ENCODE assay signal across 10 cellular contexts in the genomic region with DNA sequence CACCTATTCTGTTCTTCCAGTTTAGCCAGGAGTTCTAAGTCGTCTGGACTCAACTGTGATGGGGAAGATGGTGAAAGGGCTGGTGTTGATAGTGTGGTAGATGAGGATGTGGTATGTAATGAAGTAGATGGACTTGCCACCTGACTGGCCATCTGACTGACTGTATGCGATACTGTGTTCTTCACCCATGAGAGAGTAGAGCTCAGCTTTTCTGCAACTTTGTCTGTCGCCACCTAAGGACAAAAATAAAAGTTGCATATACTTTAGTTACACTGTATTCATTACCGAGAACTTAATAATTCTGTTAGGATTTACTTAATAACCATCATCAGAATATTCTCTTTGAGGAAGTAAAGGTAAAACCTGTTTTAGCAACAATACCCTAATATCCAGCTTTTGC. TPM values are rescaled to one million over a fixed set of nuclear protein-coding genes. Genes with fewer than 3 reads are reported as not detected.
DNase-seq lines count a peak whose midpoint lies in the region; ATAC-seq and TF ChIP-seq lines count a peak whose summit lies in the region.
"Had no signal": no experiment of that assay in that cellular context is flagged by ENCODE, and none has a peak within 500 bp of the region (broad histone marks: within the 10 kb centered on the region; RNA-seq: fewer than 3 reads in every experiment).

No MANE protein-coding gene starts in this region.

- intact Hi-C loops in IMR-90 (cut with micrococcal nuclease) = no loop called here
- intact Hi-C loops in mammary epithelial cell (cut with micrococcal nuclease) = no loop called here
- intact Hi-C loops in CD14-positive monocyte (cut with micrococcal nuclease) = no loop called here

- H3K36me3 Mint-ChIP-seq in osteocyte (ENCODE audit: unreplicated experiment) (peaks cover 25% of the 10 kb centered on the region), CD14-positive monocyte (peaks cover 17 to 39% of the 10 kb centered on the region in 2 donors)

- H3K18ac ChIP-seq in IMR-90 (ENCODE audit: low read depth, low read length) = no peak overlapping the region

- H3K27me3 Mint-ChIP-seq in osteocyte (ENCODE audit: unreplicated experiment) (no peaks in the 10 kb centered on the region), CD14-positive monocyte (ENCODE audit: low read depth in 3 of 3) (no peaks in the 10 kb centered on the region)

- ATAC-seq in IMR-90 (ENCODE audit: low read depth) = 0 out of 2 replicates have a peak, but pooled peaks have one; percentile 44
- no peak for ATAC-seq in GM18511 (IDR thresholded peaks at IDR 0.05; ENCODE audit: unreplicated experiment)
- ATAC-seq in HG02798 (IDR thresholded peaks at IDR 0.05; ENCODE audit: poor library complexity, unreplicated experiment) = no peak
- ATAC-seq: effector memory CD8-positive, alpha-beta T cell had no signal

- H3K4me1 Mint-ChIP-seq in osteocyte (ENCODE audit: unreplicated experiment) (no peaks in the 10 kb centered on the region), CD14-positive monocyte (peaks cover 21% of the 10 kb centered on the region)

- no peak for TF ChIP-seq POLR2A in IMR-90 (IDR thresholded peaks at IDR 0.05; ENCODE audit: low read depth, low read length)

- no peak overlapping the region for H2BK20ac ChIP-seq in IMR-90 (ENCODE audit: low read depth, low read length)

- dilution Hi-C loops in IMR-90 (cut with HindIII; ENCODE audit: low sequenced_read_pairs, unreplicated experiment) (no loop called here), mammary epithelial cell (cut with HindIII; ENCODE audit: low sequenced_read_pairs) (no loop called here)

- H3K4me1 ChIP-seq in IMR-90 (ENCODE audit: control insufficient read depth, insufficient read depth, low read length) = 0 out of 2 replicates have a peak, but pooled peaks cover 1% of the 10 kb centered on the region
- no peaks in the 10 kb centered on the region for H3K4me1 ChIP-seq in mammary epithelial cell (ENCODE audit: insufficient read depth, low read length)

- no peak overlapping the region for H4K8ac ChIP-seq in IMR-90 (ENCODE audit: low read depth in 2 of 2, low read length in 2 of 2)

- H3K4ac ChIP-seq in IMR-90 (ENCODE audit: low read depth, low read length) = no peak overlapping the region

- no peak overlapping the region for H4K91ac ChIP-seq in IMR-90 (ENCODE audit: insufficient read depth, low read depth, low read length)

- H3K36me3 ChIP-seq in IMR-90 (ENCODE audit: control insufficient read depth, insufficient read depth, low read length) = peaks cover 8% of the 10 kb centered on the region
- H3K36me3 ChIP-seq in mammary epithelial cell (ENCODE audit: insufficient read depth, low read length) = peaks cover 2% of the 10 kb centered on the region

- H2BK120ac ChIP-seq in IMR-90 (ENCODE audit: low read depth, low read length) = no peak overlapping the region

- H3K14ac ChIP-seq in IMR-90 (replicated peaks; ENCODE audit: low read depth, low read length) = no peak overlapping the region

- H3K79me1 ChIP-seq in IMR-90 (ENCODE audit: low read depth in 1 of 2, low read length in 2 of 2) = peaks cover 23 to 36% of the 10 kb centered on the region in 2 experiments

- H2BK15ac ChIP-seq in IMR-90 (ENCODE audit: low read depth, low read length) = no peak overlapping the region

- DNase-seq in NCI-H510A treated with DMSO at 0.1 percent for 48 hours (lab: John Stamatoyannopoulos, UW) = peak; percentile 53
- DNase-seq in NCI-H510A (lab: John Stamatoyannopoulos, UW) = no peak
- peak; percentile 15 for DNase-seq in IMR-90
- DNase-seq in mammary epithelial cell = peak; percentile 11
- no peak for DNase-seq in osteocyte (ENCODE audit: extremely low spot score, unreplicated experiment)
- no peak for DNase-seq in CD14-positive monocyte (ENCODE audit: low spot score)
- DNase-seq: effector memory CD8-positive, alpha-beta T cell had no signal

- no peak overlapping the region for H2AFZ ChIP-seq in IMR-90 (replicated peaks; ENCODE audit: low read length, poor library complexity)
- H2AFZ ChIP-seq in mammary epithelial cell (ENCODE audit: low read depth, low read length) = no peak overlapping the region

- H3K27ac ChIP-seq in IMR-90 (ENCODE audit: insufficient read depth, low read length) (no peak overlapping the region), mammary epithelial cell (ENCODE audit: insufficient read depth, low read depth, low read length) (no peak overlapping the region)
- H3K27ac ChIP-seq: BLaER1 treated with 17β-estradiol and CSF1 and Interleukin-3, amounts not matched to agents 10 nM and 100 nM had no signal

- in situ Hi-C loops in IMR-90 (cut with MboI; ENCODE audit: low sequenced_read_pairs) (no loop called here), mammary epithelial cell (cut with MboI; ENCODE audit: low sequenced_read_pairs in 2 of 2) (no loop called here)

- no peak overlapping the region for H3K56ac ChIP-seq in IMR-90 (ENCODE audit: extremely low read depth, insufficient read depth, low read length)

- H4K20me1 ChIP-seq in IMR-90 (ENCODE audit: insufficient read depth, low read length) = no peaks in the 10 kb centered on the region; the same call in 1 of the 2 replicates
- no peaks in the 10 kb centered on the region for H4K20me1 ChIP-seq in mammary epithelial cell (ENCODE audit: insufficient read depth, low read length)

- H3K4me3 Mint-ChIP-seq in osteocyte (ENCODE audit: unreplicated experiment) (no peak overlapping the region), CD14-positive monocyte (no peak overlapping the region)
- H3K4me3 Mint-ChIP-seq: effector memory CD8-positive, alpha-beta T cell had no signal

- no peak overlapping the region for H2AK9ac ChIP-seq in IMR-90 (replicated peaks; ENCODE audit: low read depth, low read length, poor library complexity)

- H3K9me1 ChIP-seq in IMR-90 (ENCODE audit: insufficient read depth, low read length) = peaks cover 3% of the 10 kb centered on the region

- POLR2A ChIA-PET in IMR-90 (lab: Charles Lee; ENCODE audit: unreplicated experiment) = no interaction called here

- H3K23ac ChIP-seq in IMR-90 (ENCODE audit: low read depth, low read length) = no peak overlapping the region

- H3K9me3 ChIP-seq in IMR-90 (ENCODE audit: control insufficient read depth, insufficient read depth, low read length) = no peaks in the 10 kb centered on the region
- H3K9me3 ChIP-seq in mammary epithelial cell (replicated peaks; ENCODE audit: insufficient read depth, low read length) = no peaks in the 10 kb centered on the region

- no peak overlapping the region for H3K9ac ChIP-seq in IMR-90 (ENCODE audit: low read depth, low read length)
- no peak overlapping the region for H3K9ac ChIP-seq in mammary epithelial cell (ENCODE audit: insufficient read depth, low read length)
- H3K9ac ChIP-seq: BLaER1 treated with 17β-estradiol and CSF1 and Interleukin-3, amounts not matched to agents 10 nM and 100 nM had no signal

- CTCF ChIA-PET in IMR-90 (lab: Yijun Ruan, JAX) (interaction anchor here (0.8 to 1.4 kb wide), 3 partner anchors 10 to 17 kb away, joined by 3 to 5 read pairs (median 4); no protein-coding TSS in a partner anchor), mammary epithelial cell (lab: Charles Lee; ENCODE audit: low non-redundant PET) (no interaction called here)

- H3K27me3 ChIP-seq in IMR-90 (ENCODE audit: control insufficient read depth, insufficient read depth, low read length) = no peaks in the 10 kb centered on the region
- no peaks in the 10 kb centered on the region for H3K27me3 ChIP-seq in mammary epithelial cell (ENCODE audit: insufficient read depth, low read length)
- H3K27me3 ChIP-seq: BLaER1 treated with 17β-estradiol and CSF1 and Interleukin-3, amounts not matched to agents 10 nM and 100 nM had no signal

- H2AK5ac ChIP-seq in IMR-90 (ENCODE audit: low read depth, low read length) = no peak overlapping the region

- H2BK5ac ChIP-seq in IMR-90 (ENCODE audit: low read depth, low read length, poor library complexity, severe bottlenecking) = no peak overlapping the region

- H3K27ac Mint-ChIP-seq in osteocyte (ENCODE audit: unreplicated experiment) = no peak overlapping the region
- H3K27ac Mint-ChIP-seq in CD14-positive monocyte = peak overlapping the region in 1 of 7 donors; percentile 51
- H3K27ac Mint-ChIP-seq: effector memory CD8-positive, alpha-beta T cell had no signal

- no peak overlapping the region for H3K4me2 ChIP-seq in IMR-90 (ENCODE audit: low read depth, low read length)
- H3K4me2 ChIP-seq in mammary epithelial cell (ENCODE audit: insufficient read depth, low read depth, low read length) = no peak overlapping the region
- H3K4me2 ChIP-seq: BLaER1 treated with 17β-estradiol and CSF1 and Interleukin-3, amounts not matched to agents 10 nM and 100 nM had no signal

- no peaks in the 10 kb centered on the region for H3K9me3 Mint-ChIP-seq in osteocyte (ENCODE audit: unreplicated experiment)
- peaks cover 0 to 7% (median 0%) of the 10 kb centered on the region in 7 donors for H3K9me3 Mint-ChIP-seq in CD14-positive monocyte
- H3K9me3 Mint-ChIP-seq: effector memory CD8-positive, alpha-beta T cell had no signal

- TF ChIP-seq CTCF in IMR-90 (conservative IDR thresholded peaks at IDR 0.05; ENCODE audit: low read depth, low read length) (peak; percentile 23; the same call in 1 of the 2 replicates), mammary epithelial cell (conservative IDR thresholded peaks at IDR 0.05 in 1 of 2, IDR thresholded peaks at IDR 0.05 in 1 of 2; ENCODE audit: extremely low read depth in 1 of 2, insufficient read depth in 1 of 2, low read depth in 1 of 2, low read length in 2 of 2) (peak; percentile 23 to 38), osteocyte (IDR thresholded peaks at IDR 0.05) (peak; percentile 45), CD14-positive monocyte (IDR thresholded peaks at IDR 0.05) (no peak)

- TF ChIP-seq RAD21 in IMR-90 (IDR thresholded peaks at IDR 0.05; ENCODE audit: low read length) = no peak

- H4K5ac ChIP-seq in IMR-90 (ENCODE audit: low read depth, low read length) = no peak overlapping the region

- WGBS in IMR-90 (ENCODE audit: extremely low coverage in 2 of 2, insufficient read length in 1 of 2), 2 experiments = no CpG with 5 or more reads among the region's 4 CpGs
- 96% methylated on average over 4 of the region's 4 CpGs for WGBS in mammary epithelial cell (ENCODE audit: low coverage, missing lambda C conversion rate)

- peaks cover 62% of the 10 kb centered on the region for H3K79me2 ChIP-seq in mammary epithelial cell (ENCODE audit: insufficient read depth, low read length)

- BruUV-seq in IMR-90 (replicated peaks; lab: Mats Ljungman, UMichigan) (no TSS peak), mammary epithelial cell (replicated peaks; lab: Mats Ljungman, UMichigan) (no TSS peak)

- H3K4me3 ChIP-seq in IMR-90 (ENCODE audit: insufficient read depth, low read depth, low read length) (no peak overlapping the region), mammary epithelial cell (replicated peaks in 1 of 3; ENCODE audit: insufficient read depth in 1 of 3, low read depth in 2 of 3, low read length in 3 of 3) (no peak overlapping the region)
- H3K4me3 ChIP-seq: BLaER1 treated with 17β-estradiol and CSF1 and Interleukin-3, amounts not matched to agents 10 nM and 100 nM had no signal

RNA-seq across cellular contexts. Expression of a gene that starts 48.5 kb away (rescaled TPM):
- 26.9 and 54.4 TPM in 2 replicates for total RNA-seq in IMR-90 (2012; rRNA removed)
- 10.2 and 13.9 TPM in 2 replicates for polyA plus RNA-seq in IMR-90 (2012; rRNA removed)
- 2.6 and 3.4 TPM in 2 replicates for polyA plus RNA-seq in IMR-90 (2012; cell fraction: cytosol; rRNA removed)
- polyA plus RNA-seq in IMR-90 (2012; cell fraction: nucleus; rRNA removed; ENCODE audit: low replicate concordance) = 1.7 and 10.9 TPM in 2 replicates
- total RNA-seq in mammary epithelial cell = 10 to 100 TPM; 30.3 to 43.3 TPM
- 14.2 TPM for polyA plus RNA-seq in mammary epithelial cell
- polyA minus RNA-seq in mammary epithelial cell = 21.6 TPM
- total RNA-seq in osteocyte = 52.6 and 59.6 TPM in 2 replicates
- polyA plus RNA-seq in CD14-positive monocyte = 10 to 100 TPM; 14.3 to 19.4 TPM

Comparison
In these comparisons a context has a peak if more than half of its experiments do, and no peak if none do; other contexts are left out.
1. DNase-seq: peak in NCI-H510A treated with DMSO at 0.1 percent for 48 hours (single experiment), IMR-90 (single experiment) and mammary epithelial cell (single experiment); none in NCI-H510A (single experiment), osteocyte (single experiment) and CD14-positive monocyte (single experiment).